8 cellular contexts compared by ENCODE assay signal in genomic region chr2:186485871-186486650, GRCh38. TPM values are rescaled to one million over a fixed set of nuclear protein-coding genes. Genes with fewer than 3 reads are reported as not detected.
DNase-seq lines count a peak whose midpoint lies in the region; ATAC-seq and TF ChIP-seq lines count a peak whose summit lies in the region.

Gene ZC3H15 (plus strand): TSS chr2:186486260. CDS start chr2:186486383, 123 bp downstream.

- H3K4me1 ChIP-seq in Panc1 (ENCODE audit: control insufficient read depth, insufficient read depth, low read length) (peaks cover 41% of the 10 kb centered on the region), mucosa of stomach (ENCODE audit: control insufficient read depth, insufficient read depth, low read length) (peaks cover 12% of the 10 kb centered on the region)

- DNase-seq in DMS153 treated with DMSO at 0.1 percent for 48 hours (lab: John Stamatoyannopoulos, UW; ENCODE audit: unreplicated experiment) = peak; percentile 81
- DNase-seq in Jurkat, Clone E6-1 (ENCODE audit: low read depth, low spot score) = peak; percentile 95
- peak; percentile 93 for DNase-seq in Panc1 (ENCODE audit: low read depth, low spot score)
- peak; percentile 95 for DNase-seq in activated T-cell treated with anti-CD3 and anti-CD28 coated beads, Interleukin-2, amount 50 U/mL, for 4 hours
- peak; percentile 98 for DNase-seq in erythroblast (lab: John Stamatoyannopoulos, UW)
- peak; percentile 93 to 94 for DNase-seq in stimulated activated CD8-positive, alpha-beta memory T cell treated with anti-CD3 and anti-CD28 coated beads, Interleukin-7, amount 100 ng/mL, for 1 hour (ENCODE audit: low read depth in 2 of 2)

- peak within 1 kb of the TSS; percentile 97 for H3K4me3 Mint-ChIP-seq in activated T-cell treated with anti-CD3 and anti-CD28 coated beads, Interleukin-2, amount 50 U/mL, for 4 hours

- in situ Hi-C loops in Panc1 (cut with HindIII; ENCODE audit: low pct_unique_long_range_greater_than_20kb, low sequenced_read_pairs) = no loop called here

- H3K9me3 Mint-ChIP-seq in activated T-cell treated with anti-CD3 and anti-CD28 coated beads, Interleukin-2, amount 50 U/mL, for 4 hours = no peaks in the 10 kb centered on the region

- no TSS peak for BruUV-seq in Panc1 (replicated peaks; lab: Mats Ljungman, UMichigan)

- peak within 1 kb of the TSS; percentile 85 for H3K4me3 ChIP-seq in Jurkat, Clone E6-1 (ENCODE audit: low read length)
- H3K4me3 ChIP-seq in Panc1 (ENCODE audit: low read depth in 2 of 2, low read length in 2 of 2) (peak within 1 kb of the TSS; percentile 84 to 95), mucosa of stomach (ENCODE audit: low read length) (peak within 1 kb of the TSS; percentile 33)

- H3K9ac ChIP-seq in mucosa of stomach (ENCODE audit: low read length) = peak within 1 kb of the TSS; percentile 72

- no peaks in the 10 kb centered on the region for H3K9me3 ChIP-seq in Panc1 (ENCODE audit: control insufficient read depth, insufficient read depth, low read depth, low read length)
- no peaks in the 10 kb centered on the region for H3K9me3 ChIP-seq in mucosa of stomach (ENCODE audit: control insufficient read depth, low read length)

- intact Hi-C loops in Panc1 (cut with micrococcal nuclease; ENCODE audit: unreplicated experiment) = no loop called here

- POLR2A ChIA-PET in Panc1 (lab: Charles Lee) = interaction anchor here (0.6 to 1.1 kb wide), 5 partner anchors 13 to 230 kb away, joined by 3 to 5 read pairs (median 5); no protein-coding TSS in a partner anchor

- peak within 1 kb of the TSS; percentile 97 for H3K27ac ChIP-seq in Panc1 (ENCODE audit: low read length)

- H3K36me3 ChIP-seq in Panc1 (ENCODE audit: control insufficient read depth, insufficient read depth, low read length) = peaks cover 4% of the 10 kb centered on the region
- H3K36me3 ChIP-seq in mucosa of stomach (ENCODE audit: control insufficient read depth, insufficient read depth, low read length) = no peaks in the 10 kb centered on the region

- CTCF ChIA-PET in Panc1 (lab: Charles Lee) = no interaction called here

- ATAC-seq in GM21619 (IDR thresholded peaks at IDR 0.05; ENCODE audit: unreplicated experiment) = peak; percentile 82
- peak; percentile 96 for ATAC-seq in Panc1
- ATAC-seq in activated T-cell treated with anti-CD3 and anti-CD28 coated beads, Interleukin-2, amount 50 U/mL, for 4 hours = peak; percentile 91 to 92

- H3K27me3 Mint-ChIP-seq in activated T-cell treated with anti-CD3 and anti-CD28 coated beads, Interleukin-2, amount 50 U/mL, for 4 hours (ENCODE audit: low read depth) = no peaks in the 10 kb centered on the region

- TF ChIP-seq CTCF in Panc1 (IDR thresholded peaks at IDR 0.05) = no peak

- peak; percentile 98 for TF ChIP-seq POLR2A in erythroblast (IDR thresholded peaks at IDR 0.05; ENCODE audit: low read length)

- H3K27me3 ChIP-seq in Panc1 (ENCODE audit: control insufficient read depth, insufficient read depth, low read length) (no peaks in the 10 kb centered on the region), mucosa of stomach (ENCODE audit: control insufficient read depth, insufficient read depth, low read length) (no peaks in the 10 kb centered on the region)

- peaks cover 51% of the 10 kb centered on the region for H3K4me1 Mint-ChIP-seq in activated T-cell treated with anti-CD3 and anti-CD28 coated beads, Interleukin-2, amount 50 U/mL, for 4 hours (ENCODE audit: low read depth)

- peaks cover 15% of the 10 kb centered on the region for H3K36me3 Mint-ChIP-seq in activated T-cell treated with anti-CD3 and anti-CD28 coated beads, Interleukin-2, amount 50 U/mL, for 4 hours (ENCODE audit: insufficient read depth)

RNA-seq across cellular contexts. Expression of gene ZC3H15, which starts in this region (rescaled TPM):
- polyA plus RNA-seq in Jurkat, Clone E6-1 (2012; ENCODE audit: insufficient read depth, insufficient read length) = 91.5 TPM
- total RNA-seq in Panc1 (2021; ENCODE audit: unreplicated experiment) = 72.8 TPM
- 48.6 TPM for polyA plus RNA-seq in Panc1 (2012; ENCODE audit: insufficient read length)
- 100 to 1,000 TPM in 1 of 3 donors, 10 to 100 TPM in 2; 93.6 to 103 (median 94.3) TPM for total RNA-seq in activated T-cell treated with anti-CD3 and anti-CD28 coated beads, Interleukin-2, amount 50 U/mL, for 4 hours

Comparison
In these comparisons a context has a peak if more than half of its experiments do, and no peak if none do; other contexts are left out.
1. Peak in every context shown above with its lines: DNase-seq, ATAC-seq, H3K4me3 ChIP-seq and H3K27ac ChIP-seq.
2. H3K4me3 ChIP-seq: peak in every context shown above with its lines; median percentile 90 in Panc1; 85 in Jurkat, Clone E6-1; 33 in mucosa of stomach.